1 cellular context compared by ENCODE assay signal in genomic region chr19:35327642-35328041, GRCh38.
TF ChIP-seq lines count a peak whose summit lies in the region.

No MANE protein-coding gene starts in this region.

TF ChIP-seq in HCT116, 20 proteins besides CTCF, POLR2A, EP300 and RAD21 (continued from another document):
- TF ChIP-seq FOSL1 (IDR thresholded peaks at IDR 0.05; ENCODE audit: low read depth) = no peak
TF ChIP-seq in HCT116: peak in this region for 0.
